Comparison of ENCODE assay signal across 1 cellular context in genomic region chr6:30666300-30666699, GRCh38.
TF ChIP-seq lines count a peak whose summit lies in the region.

No MANE protein-coding gene starts in this region.

TF ChIP-seq in GM12878, 131 proteins besides CTCF, POLR2A, EP300 and RAD21:
- TF ChIP-seq JUNB (IDR thresholded peaks at IDR 0.05) = peak; percentile 11; the same call in 1 of the 2 replicates
- TF ChIP-seq ATF7 (IDR thresholded peaks at IDR 0.05; ENCODE audit: low read depth) = 0 out of 2 replicates have a peak, but pooled peaks have one; percentile 40
